Comparison of ENCODE assay signal across 19 cellular contexts in genomic region chr20:62754991-62755356, GRCh38. TPM values are rescaled to one million over a fixed set of nuclear protein-coding genes. Genes with fewer than 3 reads are reported as not detected.
DNase-seq lines count a peak whose midpoint lies in the region; ATAC-seq and TF ChIP-seq lines count a peak whose summit lies in the region.
"Had no signal": no experiment of that assay in that cellular context is flagged by ENCODE, and none has a peak within 500 bp of the region (broad histone marks: within the 10 kb centered on the region; RNA-seq: fewer than 3 reads in every experiment).

No MANE protein-coding gene starts in this region.

- no peak overlapping the region for H2AK9ac ChIP-seq in IMR-90 (replicated peaks; ENCODE audit: low read depth, low read length, poor library complexity)

- H3K4ac ChIP-seq in IMR-90 (ENCODE audit: low read depth, low read length) (no peak overlapping the region), neuronal stem cell (ENCODE audit: low read length) (no peak overlapping the region)

- H3K79me1 ChIP-seq in IMR-90 (ENCODE audit: low read depth in 1 of 2, low read length in 2 of 2) (peaks cover 0 to 7% of the 10 kb centered on the region in 2 experiments; a peak in 2 of 4 replicates), neuronal stem cell (ENCODE audit: low read depth, low read length) (no peaks in the 10 kb centered on the region)

- no peak for DNase-seq in IMR-90
- DNase-seq in neuronal stem cell (ENCODE audit: low spot score), result no peak
- DNase-seq in GM23248, result no peak
- DNase-seq: ACHN; AML-193; BE2C; CD4-positive, alpha-beta T cell; CD8-positive, alpha-beta memory T cell; DMS 273 treated with DMSO at 0.1 percent for 48 hours; DMS79; EL; GDM1 had no signal

- in situ Hi-C loops in IMR-90 (cut with MboI; ENCODE audit: low sequenced_read_pairs) (no loop called here), GM23248 (cut with MboI) (no loop called here)

- H3K9ac ChIP-seq in IMR-90 (ENCODE audit: low read depth, low read length), result no peak overlapping the region
- no peak overlapping the region for H3K9ac ChIP-seq in neuronal stem cell (ENCODE audit: low read depth, low read length, poor library complexity)
- H3K9ac ChIP-seq in GM23248, result no peak overlapping the region
- H3K9ac ChIP-seq: BLaER1 treated with 17β-estradiol and CSF1 and Interleukin-3, amounts not matched to agents 10 nM and 100 nM had no signal

- H3K4me2 ChIP-seq in IMR-90 (ENCODE audit: low read depth, low read length) (no peak overlapping the region), neuronal stem cell (ENCODE audit: insufficient read depth, low read length, poor library complexity, severe bottlenecking) (no peak overlapping the region), GM23248 (ENCODE audit: unreplicated experiment) (no peak overlapping the region)
- H3K4me2 ChIP-seq: A549; BLaER1 treated with 17β-estradiol and CSF1 and Interleukin-3, amounts not matched to agents 10 nM and 100 nM; GM23338 had no signal

- H3K9me2 ChIP-seq in GM23248 (ENCODE audit: insufficient read depth), result no peaks in the 10 kb centered on the region

- no TSS peak for BruUV-seq in IMR-90 (replicated peaks; lab: Mats Ljungman, UMichigan)

- no peak overlapping the region for H3K56ac ChIP-seq in IMR-90 (ENCODE audit: extremely low read depth, insufficient read depth, low read length)

- no peak overlapping the region for H2BK12ac ChIP-seq in neuronal stem cell (ENCODE audit: low read length)

- no peak overlapping the region for H4K8ac ChIP-seq in IMR-90 (ENCODE audit: low read depth in 2 of 2, low read length in 2 of 2)
- H4K8ac ChIP-seq in neuronal stem cell (ENCODE audit: low read depth, low read length), result no peak overlapping the region

- dilution Hi-C loops in IMR-90 (cut with HindIII; ENCODE audit: low sequenced_read_pairs, unreplicated experiment), result no loop called here

- H2AK5ac ChIP-seq in IMR-90 (ENCODE audit: low read depth, low read length) (peak overlapping the region; percentile 85), neuronal stem cell (ENCODE audit: low read depth, low read length) (no peak overlapping the region)

- TF ChIP-seq CTCF in HEK293 (tag by site-specific recombination; IDR thresholded peaks at IDR 0.05), result no peak
- no peak for TF ChIP-seq CTCF in IMR-90 (conservative IDR thresholded peaks at IDR 0.05; ENCODE audit: low read depth, low read length)

- H3K23ac ChIP-seq in IMR-90 (ENCODE audit: low read depth, low read length) (no peak overlapping the region), neuronal stem cell (ENCODE audit: low read depth, low read length, poor library complexity) (no peak overlapping the region)

- ATAC-seq in IMR-90 (ENCODE audit: low read depth) (no peak), GM18909 (IDR thresholded peaks at IDR 0.05; ENCODE audit: poor library complexity, unreplicated experiment) (no peak)
- ATAC-seq: GM12878, GM23338 had no signal

- H3K27ac ChIP-seq in HEK293 (ENCODE audit: extremely low read depth, low read depth, low read length), result no peak overlapping the region
- H3K27ac ChIP-seq in IMR-90 (ENCODE audit: insufficient read depth, low read length), result no peak overlapping the region
- H3K27ac ChIP-seq in neuronal stem cell (replicated peaks; ENCODE audit: low read length), result no peak overlapping the region
- H3K27ac ChIP-seq in GM23248, result no peak overlapping the region
- H3K27ac ChIP-seq: A549; BLaER1 treated with 17β-estradiol and CSF1 and Interleukin-3, amounts not matched to agents 10 nM and 100 nM had no signal

- POLR2A ChIA-PET in HEK293 (lab: Yijun Ruan, JAX), result no interaction called here
- POLR2A ChIA-PET in IMR-90 (lab: Charles Lee; ENCODE audit: unreplicated experiment), result no interaction called here

- no peaks in the 10 kb centered on the region for H3F3A ChIP-seq in GM23248 (ENCODE audit: insufficient read depth)

- H3K4me3 ChIP-seq in HEK293 (ENCODE audit: low read depth, low read length) (no peak overlapping the region), IMR-90 (ENCODE audit: insufficient read depth, low read depth, low read length) (no peak overlapping the region), neuronal stem cell (ENCODE audit: low read length in 2 of 2) (no peak overlapping the region), GM23248 (no peak overlapping the region)
- H3K4me3 ChIP-seq: A549; BLaER1 treated with 17β-estradiol and CSF1 and Interleukin-3, amounts not matched to agents 10 nM and 100 nM; GM12878; GM23338; HAP-1 had no signal

- no peak overlapping the region for H2BK120ac ChIP-seq in IMR-90 (ENCODE audit: low read depth, low read length)
- no peak overlapping the region for H2BK120ac ChIP-seq in neuronal stem cell (ENCODE audit: low read depth, low read length)

- 100% methylated on average over 1 of the region's 1 CpG; no CpG with 5 or more reads in 1 of the 2 experiments for WGBS in IMR-90 (ENCODE audit: extremely low coverage in 2 of 2, insufficient read length in 1 of 2), 2 experiments
- WGBS in neuronal stem cell (ENCODE audit: extremely low coverage in 2 of 2, insufficient read length in 2 of 2, insufficient replicate concordance in 1 of 2), 2 donors, result no CpG with 5 or more reads among the region's 1 CpG
- WGBS in GM23248 (ENCODE audit: low coverage in 1 of 2, low lambda C conversion rate in 2 of 2, missing lambda C conversion rate in 2 of 2), 2 experiments, result 50% methylated on average over 1 of the region's 1 CpG; no CpG with 5 or more reads in 1 of the 2 experiments

- TF ChIP-seq POLR2A in IMR-90 (IDR thresholded peaks at IDR 0.05; ENCODE audit: low read depth, low read length), result no peak

- CTCF ChIA-PET in HEK293 (lab: Yijun Ruan, JAX) (no interaction called here), IMR-90 (lab: Yijun Ruan, JAX) (no interaction called here)

- no peaks in the 10 kb centered on the region for H3K4me1 ChIP-seq in HEK293 (ENCODE audit: control insufficient read depth, insufficient read depth, low read length)
- H3K4me1 ChIP-seq in IMR-90 (ENCODE audit: control insufficient read depth, insufficient read depth, low read length), result peaks cover 12% of the 10 kb centered on the region
- peaks cover 6 to 16% of the 10 kb centered on the region in 2 donors for H3K4me1 ChIP-seq in neuronal stem cell (ENCODE audit: control insufficient read depth in 2 of 2, insufficient read depth in 1 of 2, low read depth in 1 of 2, low read length in 2 of 2)
- H3K4me1 ChIP-seq in GM23248 (ENCODE audit: insufficient read depth), result 0 out of 2 replicates have a peak, but pooled peaks cover 4% of the 10 kb centered on the region
- H3K4me1 ChIP-seq: BE2C, HAP-1 had no signal

- H2BK5ac ChIP-seq in IMR-90 (ENCODE audit: low read depth, low read length, poor library complexity, severe bottlenecking) (no peak overlapping the region), neuronal stem cell (ENCODE audit: low read length) (no peak overlapping the region)

- no peak overlapping the region for H4K91ac ChIP-seq in IMR-90 (ENCODE audit: insufficient read depth, low read depth, low read length)
- H4K91ac ChIP-seq in neuronal stem cell (ENCODE audit: low read depth, low read length, poor library complexity), result no peak overlapping the region

- intact Hi-C loops in IMR-90 (cut with micrococcal nuclease), result no loop called here

- no peak overlapping the region for H3K18ac ChIP-seq in IMR-90 (ENCODE audit: low read depth, low read length)
- peak overlapping the region; percentile 38 for H3K18ac ChIP-seq in neuronal stem cell (ENCODE audit: low read length)

- no peak overlapping the region for H2BK20ac ChIP-seq in IMR-90 (ENCODE audit: low read depth, low read length)

- H3K14ac ChIP-seq in IMR-90 (replicated peaks; ENCODE audit: low read depth, low read length) (no peak overlapping the region), neuronal stem cell (ENCODE audit: low read length) (no peak overlapping the region)

- H3K27me3 ChIP-seq in IMR-90 (ENCODE audit: control insufficient read depth, insufficient read depth, low read length) (no peaks in the 10 kb centered on the region; the same call in 1 of the 2 replicates), neuronal stem cell (ENCODE audit: control insufficient read depth in 3 of 3, insufficient read depth in 3 of 3, low read depth in 1 of 3, low read length in 3 of 3) (peaks cover 0 to 21% (median 2%) of the 10 kb centered on the region in 3 experiments), GM23248 (replicated peaks; ENCODE audit: insufficient read depth) (peaks cover 5% of the 10 kb centered on the region)
- H3K27me3 ChIP-seq: BE2C; BLaER1 treated with 17β-estradiol and CSF1 and Interleukin-3, amounts not matched to agents 10 nM and 100 nM had no signal

- H2BK15ac ChIP-seq in IMR-90 (ENCODE audit: low read depth, low read length) (no peak overlapping the region), neuronal stem cell (ENCODE audit: low read length) (no peak overlapping the region)

- no peak overlapping the region for H4K5ac ChIP-seq in IMR-90 (ENCODE audit: low read depth, low read length)

- H3K36me3 ChIP-seq in HEK293 (ENCODE audit: control insufficient read depth in 2 of 2, insufficient read depth in 1 of 2, low read length in 2 of 2), result no peaks in the 10 kb centered on the region
- H3K36me3 ChIP-seq in IMR-90 (ENCODE audit: control insufficient read depth, insufficient read depth, low read length), result no peaks in the 10 kb centered on the region
- no peaks in the 10 kb centered on the region for H3K36me3 ChIP-seq in neuronal stem cell (replicated peaks in 1 of 2; ENCODE audit: control insufficient read depth in 2 of 2, insufficient read depth in 2 of 2, low read length in 2 of 2)
- no peaks in the 10 kb centered on the region for H3K36me3 ChIP-seq in GM23248 (ENCODE audit: low read depth)
- H3K36me3 ChIP-seq: BE2C; BLaER1 treated with 17β-estradiol and CSF1 and Interleukin-3, amounts not matched to agents 10 nM and 100 nM; HAP-1 had no signal

- no peaks in the 10 kb centered on the region for H3K9me3 ChIP-seq in HEK293 (ENCODE audit: control insufficient read depth, insufficient read depth, low read depth, low read length)
- peaks cover 2% of the 10 kb centered on the region; the same call in 1 of the 2 replicates for H3K9me3 ChIP-seq in IMR-90 (ENCODE audit: control insufficient read depth, insufficient read depth, low read length)
- H3K9me3 ChIP-seq in neuronal stem cell (replicated peaks in 1 of 2; ENCODE audit: control insufficient read depth in 2 of 2, insufficient read depth in 1 of 2, low read depth in 1 of 2, low read length in 2 of 2), result peaks cover 0 to 2% of the 10 kb centered on the region in 2 donors
- no peaks in the 10 kb centered on the region for H3K9me3 ChIP-seq in GM23248 (ENCODE audit: low read depth)
- H3K9me3 ChIP-seq: A549; BE2C; BLaER1 treated with 17β-estradiol and CSF1 and Interleukin-3, amounts not matched to agents 10 nM and 100 nM; HAP-1 had no signal

- peaks cover 7% of the 10 kb centered on the region for H3K9me1 ChIP-seq in IMR-90 (ENCODE audit: insufficient read depth, low read length)

- no peak for TF ChIP-seq RAD21 in IMR-90 (IDR thresholded peaks at IDR 0.05; ENCODE audit: low read length)

- H4K20me1 ChIP-seq in IMR-90 (ENCODE audit: insufficient read depth, low read length), result no peaks in the 10 kb centered on the region; the same call in 1 of the 2 replicates
- no peaks in the 10 kb centered on the region for H4K20me1 ChIP-seq in GM23248 (ENCODE audit: insufficient read depth)

- H3K79me2 ChIP-seq in GM23248 (ENCODE audit: insufficient read depth), result no peaks in the 10 kb centered on the region

- H2AFZ ChIP-seq in IMR-90 (replicated peaks; ENCODE audit: low read length, poor library complexity), result no peak overlapping the region
- H2AFZ ChIP-seq in neuronal stem cell (ENCODE audit: low read length), result no peak overlapping the region
- no peak overlapping the region for H2AFZ ChIP-seq in GM23248
- H2AFZ ChIP-seq: GM23338 had no signal

RNA-seq across cellular contexts. Expression of gene MRGBP, which starts 41.3 kb away (rescaled TPM):
- total RNA-seq in IMR-90 (2012; rRNA removed), result 18.3 and 21.9 TPM in 2 replicates
- polyA plus RNA-seq in IMR-90 (2012; rRNA removed) (15.5 and 17.7 TPM in 2 replicates), GM23248 (2016; fragmentation: Nextera tagmentation; extraction: Ambion mirVana) (18.7 and 19.8 TPM in 2 replicates)
- 14.9 and 16.0 TPM in 2 replicates for polyA plus RNA-seq in IMR-90 (2012; cell fraction: cytosol; rRNA removed)
- 21.4 and 23.1 TPM in 2 replicates for polyA plus RNA-seq in IMR-90 (2012; cell fraction: nucleus; rRNA removed; ENCODE audit: low replicate concordance)
- 15.5 TPM for polyA plus RNA-seq in neuronal stem cell (2013, experiment 1 of 2)
- 15.6 TPM for polyA plus RNA-seq in neuronal stem cell (2013, experiment 2 of 2)
- total RNA-seq in GM23248 (2014; rRNA removed; shearing (Covaris generic)), result 15.7 and 17.7 TPM in 2 replicates

RNA-seq across cellular contexts. Expression of gene NTSR1, which starts 46.3 kb away (rescaled TPM):
- 0.54 and 0.56 TPM in 2 replicates for total RNA-seq in IMR-90 (2012; rRNA removed)
- polyA plus RNA-seq in IMR-90 (2012; rRNA removed) (1.8 and 2.3 TPM in 2 replicates), GM23248 (2016; fragmentation: Nextera tagmentation; extraction: Ambion mirVana) (not detected in 2 replicates)
- 1.1 and 1.9 TPM in 2 replicates for polyA plus RNA-seq in IMR-90 (2012; cell fraction: cytosol; rRNA removed)
- 1.2 and 2.9 TPM in 2 replicates for polyA plus RNA-seq in IMR-90 (2012; cell fraction: nucleus; rRNA removed; ENCODE audit: low replicate concordance)
- 0.28 TPM for polyA plus RNA-seq in neuronal stem cell (2013, experiment 1 of 2)
- 0.21 TPM for polyA plus RNA-seq in neuronal stem cell (2013, experiment 2 of 2)
- total RNA-seq in GM23248 (2014; rRNA removed; shearing (Covaris generic)), result not detected in 2 replicates
- total RNA-seq: CD8-positive, alpha-beta memory T cell; GM12878 had no signal
- polyA plus RNA-seq: CD8-positive, alpha-beta memory T cell; GM12878 had no signal

RNA-seq across cellular contexts. Expression of gene OGFR, which starts 49.7 kb away (rescaled TPM):
- total RNA-seq in IMR-90 (2012; rRNA removed), result 22.4 and 26.9 TPM in 2 replicates
- polyA plus RNA-seq in IMR-90 (2012; rRNA removed), result 30.1 and 38.2 TPM in 2 replicates
- 45.5 and 52.1 TPM in 2 replicates for polyA plus RNA-seq in IMR-90 (2012; cell fraction: cytosol; rRNA removed)
- 73.9 and 106 TPM in 2 replicates for polyA plus RNA-seq in IMR-90 (2012; cell fraction: nucleus; rRNA removed; ENCODE audit: low replicate concordance)
- polyA plus RNA-seq in neuronal stem cell (2013, experiment 1 of 2), result 15.0 TPM
- polyA plus RNA-seq in neuronal stem cell (2013, experiment 2 of 2), result 14.7 TPM
- total RNA-seq in GM23248 (2014; rRNA removed; shearing (Covaris generic)), result 42.4 and 52.2 TPM in 2 replicates
- 9.7 and 9.9 TPM in 2 replicates for polyA plus RNA-seq in GM23248 (2016; fragmentation: Nextera tagmentation; extraction: Ambion mirVana)
